ENCODE assay signal across 29 cellular contexts in genomic region chr20:18712116-18712515, GRCh38.
"Had no signal": no experiment of that assay in that cellular context is flagged by ENCODE, and none has a peak within 500 bp of the region (broad histone marks: within the 10 kb centered on the region; RNA-seq: fewer than 3 reads in every experiment).

No MANE protein-coding gene starts in this region.

- H3K27me3 Mint-ChIP-seq: activated B cell treated with CpG ODN at 0.5 μM for 24 hours; activated CD4-positive, alpha-beta T cell treated with anti-CD3 and anti-CD28 coated beads, Interleukin-2, amount 10 ng/mL, durations not matched to agents 24 days and 14 days; activated CD8-positive, alpha-beta memory T cell treated with anti-CD3 and anti-CD28 coated beads, Interleukin-2, amount 10 ng/mL, durations not matched to agents 7 days and 5 days; activated naive CD8-positive, alpha-beta T cell treated with anti-CD3 and anti-CD28 coated beads, Interleukin-2, amount 50 U/mL, for 24 hours; T-cell had no signal

- H3K9me3 Mint-ChIP-seq: activated B cell treated with CpG ODN at 0.5 μM for 24 hours; activated CD4-positive, alpha-beta T cell treated with anti-CD3 and anti-CD28 coated beads, Interleukin-2, amount 10 ng/mL, durations not matched to agents 24 days and 14 days; activated naive CD4-positive, alpha-beta T cell treated with anti-CD3 and anti-CD28 coated beads, Interleukin-2, amount 50 U/mL, for 72 hours; activated naive CD8-positive, alpha-beta T cell treated with anti-CD3 and anti-CD28 coated beads, Interleukin-2, amount 50 U/mL, for 24 hours; activated T-cell treated with anti-CD3 and anti-CD28 coated beads, Interleukin-2, amount 50 U/mL, for 4 hours; T-cell had no signal

- ATAC-seq: activated CD8-positive, alpha-beta memory T cell treated with anti-CD3 and anti-CD28 coated beads, Interleukin-2, amount 10 ng/mL, durations not matched to agents 7 days and 5 days; activated naive CD4-positive, alpha-beta T cell treated with anti-CD3 and anti-CD28 coated beads, Interleukin-2, amount 50 U/mL, for 72 hours; activated naive CD8-positive, alpha-beta T cell treated with anti-CD3 and anti-CD28 coated beads, Interleukin-2, amount 50 U/mL, for 24 hours; activated T-cell treated with anti-CD3 and anti-CD28 coated beads, Interleukin-2, amount 50 U/mL, for 4 hours; Panc1; Right ventricle myocardium inferior; T-cell had no signal

- H3K27me3 ChIP-seq: brain microvascular endothelial cell, cardiac muscle cell had no signal

- DNase-seq: activated B cell treated with CpG ODN at 0.5 μM for 24 hours; activated CD4-positive, alpha-beta T cell treated with anti-CD3 and anti-CD28 coated beads for 1 hour; activated CD4-positive, alpha-beta T cell treated with anti-CD3 and anti-CD28 coated beads, Interleukin-2, amount 10 ng/mL, durations not matched to agents 24 days and 14 days; activated CD4-positive, alpha-beta T cell treated with anti-CD3 and anti-CD28 coated beads, Interleukin-2, amount 50 U/mL, for 48 hours; activated CD8-positive, alpha-beta memory T cell treated with anti-CD3 and anti-CD28 coated beads, Interleukin-2, amount 10 ng/mL, durations not matched to agents 7 days and 5 days; activated effector memory CD4-positive, alpha-beta T cell treated with anti-CD3 and anti-CD28 coated beads, Interleukin-2, amount 50 U/mL, for 16 hours; activated naive CD4-positive, alpha-beta T cell treated with Interleukin-2 at 50 U/mL for 16 hours; activated naive CD8-positive, alpha-beta T cell treated with anti-CD3 and anti-CD28 coated beads, Interleukin-2, amount 50 U/mL, for 24 hours; activated T-cell treated with anti-CD3 and anti-CD28 coated beads, Interleukin-2, amount 50 U/mL, for 4 hours; amygdala; brain microvascular endothelial cell; Karpas-422; NCI-H1105 treated with DMSO at 0.1 percent for 48 hours; NCI-H187 treated with DMSO at 0.1 percent for 48 hours; NCI-H2081 treated with DMSO at 0.1 percent for 48 hours; NCI-H2171 treated with DMSO at 0.1 percent for 48 hours; NCI-H345; NCI-H510A; NCI-H526 treated with DMSO at 0.1 percent for 48 hours; OCI-M1; RPMI8226; T-cell; T-helper 2 cell; T1000 had no signal

- H3K36me3 Mint-ChIP-seq: activated CD8-positive, alpha-beta memory T cell treated with anti-CD3 and anti-CD28 coated beads, Interleukin-2, amount 10 ng/mL, durations not matched to agents 7 days and 5 days; activated naive CD4-positive, alpha-beta T cell treated with anti-CD3 and anti-CD28 coated beads, Interleukin-2, amount 50 U/mL, for 72 hours had no signal

- H3K27ac Mint-ChIP-seq: activated B cell treated with CpG ODN at 0.5 μM for 24 hours; activated CD4-positive, alpha-beta T cell treated with anti-CD3 and anti-CD28 coated beads, Interleukin-2, amount 10 ng/mL, durations not matched to agents 24 days and 14 days; activated CD8-positive, alpha-beta memory T cell treated with anti-CD3 and anti-CD28 coated beads, Interleukin-2, amount 10 ng/mL, durations not matched to agents 7 days and 5 days; activated naive CD4-positive, alpha-beta T cell treated with anti-CD3 and anti-CD28 coated beads, Interleukin-2, amount 50 U/mL, for 72 hours; activated naive CD8-positive, alpha-beta T cell treated with anti-CD3 and anti-CD28 coated beads, Interleukin-2, amount 50 U/mL, for 24 hours; T-cell had no signal

- H3K4me3 Mint-ChIP-seq: activated B cell treated with CpG ODN at 0.5 μM for 24 hours; activated CD4-positive, alpha-beta T cell treated with anti-CD3 and anti-CD28 coated beads, Interleukin-2, amount 10 ng/mL, durations not matched to agents 24 days and 14 days; activated CD8-positive, alpha-beta memory T cell treated with anti-CD3 and anti-CD28 coated beads, Interleukin-2, amount 10 ng/mL, durations not matched to agents 7 days and 5 days; activated naive CD8-positive, alpha-beta T cell treated with anti-CD3 and anti-CD28 coated beads, Interleukin-2, amount 50 U/mL, for 24 hours; activated T-cell treated with anti-CD3 and anti-CD28 coated beads, Interleukin-2, amount 50 U/mL, for 4 hours; T-cell had no signal

- H3K27ac ChIP-seq: brain microvascular endothelial cell, cardiac muscle cell, SK-N-MC had no signal

- H3K4me3 ChIP-seq: cardiac muscle cell, SK-N-MC had no signal

- H3K36me3 ChIP-seq: brain microvascular endothelial cell, cardiac muscle cell had no signal
